ENCODE assay signal across 1 cellular context in genomic region chr7:130441408-130441854, GRCh38.
TF ChIP-seq lines count a peak whose summit lies in the region.

No MANE protein-coding gene starts in this region.

TF ChIP-seq in HepG2, 621 proteins besides CTCF, POLR2A, EP300 and RAD21:
- no peak for TF ChIP-seq IRF2 (CRISPR knock-in tag; IDR thresholded peaks at IDR 0.05)
- no peak for TF ChIP-seq TAF1 (CRISPR knock-in tag; IDR thresholded peaks at IDR 0.05)
- no peak for TF ChIP-seq PHF8 (CRISPR knock-in tag; IDR thresholded peaks at IDR 0.05)
- no peak for TF ChIP-seq NR3C1 (CRISPR knock-in tag; IDR thresholded peaks at IDR 0.05)
- TF ChIP-seq ZFX (CRISPR knock-in tag; IDR thresholded peaks at IDR 0.05; ENCODE audit: low read depth): no peak
- no peak for TF ChIP-seq SP2 (CRISPR knock-in tag; IDR thresholded peaks at IDR 0.05)
- no peak for TF ChIP-seq ZNF674 (CRISPR knock-in tag; IDR thresholded peaks at IDR 0.05; ENCODE audit: low read depth)
- TF ChIP-seq, protein P1, sequence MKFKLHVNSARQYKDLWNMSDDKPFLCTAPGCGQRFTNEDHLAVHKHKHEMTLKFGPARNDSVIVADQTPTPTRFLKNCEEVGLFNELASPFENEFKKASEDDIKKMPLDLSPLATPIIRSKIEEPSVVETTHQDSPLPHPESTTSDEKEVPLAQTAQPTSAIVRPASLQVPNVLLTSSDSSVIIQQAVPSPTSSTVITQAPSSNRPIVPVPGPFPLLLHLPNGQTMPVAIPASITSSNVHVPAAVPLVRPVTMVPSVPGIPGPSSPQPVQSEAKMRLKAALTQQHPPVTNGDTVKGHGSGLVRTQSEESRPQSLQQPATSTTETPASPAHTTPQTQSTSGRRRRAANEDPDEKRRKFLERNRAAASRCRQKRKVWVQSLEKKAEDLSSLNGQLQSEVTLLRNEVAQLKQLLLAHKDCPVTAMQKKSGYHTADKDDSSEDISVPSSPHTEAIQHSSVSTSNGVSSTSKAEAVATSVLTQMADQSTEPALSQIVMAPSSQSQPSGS (CRISPR knock-in tag; IDR thresholded peaks at IDR 0.05): no peak
- no peak for TF ChIP-seq BHLHE40 (IDR thresholded peaks at IDR 0.05; ENCODE audit: low read length)
- TF ChIP-seq ZNF274 (CRISPR knock-in tag; IDR thresholded peaks at IDR 0.05): no peak
- no peak for TF ChIP-seq ZNF558 (CRISPR knock-in tag; IDR thresholded peaks at IDR 0.05; ENCODE audit: borderline replicate concordance)
- no peak for TF ChIP-seq DDIT3 (CRISPR knock-in tag; IDR thresholded peaks at IDR 0.05)
TF ChIP-seq in HepG2: peak in this region for 0.
